ENCODE assay signal across 8 cellular contexts in the genomic region with DNA sequence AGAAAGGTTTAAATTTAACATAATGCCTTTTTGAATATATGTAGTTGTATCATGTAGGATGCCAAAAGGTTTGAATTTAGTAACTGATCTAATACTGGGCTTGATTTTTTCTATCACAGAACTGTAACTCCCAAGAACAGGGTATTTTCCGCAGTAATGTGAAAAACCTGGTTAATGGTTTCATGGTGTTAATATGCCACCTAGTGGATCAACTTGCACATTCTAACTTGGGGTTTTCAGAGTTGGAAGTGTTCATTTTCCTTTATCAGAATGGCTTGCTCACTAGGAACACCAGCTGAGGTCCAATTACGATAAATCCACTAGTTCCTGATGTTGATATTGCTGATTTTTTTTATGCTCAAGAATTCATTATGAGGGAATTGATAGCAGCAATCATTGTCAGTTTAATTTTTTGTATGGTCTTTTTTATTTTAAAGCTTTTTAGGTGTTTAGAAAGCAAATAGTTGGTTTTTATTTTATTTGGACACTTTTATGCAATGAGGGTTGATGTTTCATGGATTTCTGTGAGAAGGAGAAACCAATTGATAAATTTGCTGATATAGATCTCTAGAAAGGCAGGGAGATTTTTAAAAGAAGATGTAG.
DNase-seq lines count a peak whose midpoint lies in the region; ATAC-seq, FAIRE-seq and TF ChIP-seq lines count a peak whose summit lies in the region.

No MANE protein-coding gene starts in this region.

- no peaks in the 10 kb centered on the region for H3K79me2 ChIP-seq in mammary epithelial cell (ENCODE audit: insufficient read depth, low read length)

- ATAC-seq in HG03565 (IDR thresholded peaks at IDR 0.05; ENCODE audit: unreplicated experiment) (peak; percentile 71), left lobe of liver (peak; percentile 92), upper lobe of right lung (peak; percentile 85)

- WGBS in mammary epithelial cell (ENCODE audit: low coverage, missing lambda C conversion rate): 0% methylated on average over 2 of the region's 2 CpGs

- FAIRE-seq in GM19239 (lab: Jason Lieb, UNC): peak; percentile 84

- no peaks in the 10 kb centered on the region for H3K36me3 ChIP-seq in mammary epithelial cell (ENCODE audit: insufficient read depth, low read length)
- no peaks in the 10 kb centered on the region for H3K36me3 ChIP-seq in upper lobe of right lung

- DNase-seq in COLO829 (ENCODE audit: low spot score) (peak; percentile 69), GM19239 (ENCODE audit: insufficient read length, low spot score) (peak; percentile 4), NCI-H748 treated with DMSO at 0.1 percent for 48 hours (lab: John Stamatoyannopoulos, UW) (peak; percentile 22), mammary epithelial cell (peak; percentile 40), left lobe of liver (ENCODE audit: low spot score) (no peak), upper lobe of right lung (no peak), HK-2 (ENCODE audit: unreplicated experiment) (no peak)

- no peaks in the 10 kb centered on the region for H3K9me3 ChIP-seq in mammary epithelial cell (replicated peaks; ENCODE audit: insufficient read depth, low read length)
- no peaks in the 10 kb centered on the region for H3K9me3 ChIP-seq in upper lobe of right lung

- no peaks in the 10 kb centered on the region for H3K4me1 ChIP-seq in mammary epithelial cell (ENCODE audit: insufficient read depth, low read length)
- H3K4me1 ChIP-seq in upper lobe of right lung: peaks cover 3% of the 10 kb centered on the region

- dilution Hi-C loops in mammary epithelial cell (cut with HindIII; ENCODE audit: low sequenced_read_pairs): no loop called here

- H3K4me3 ChIP-seq in mammary epithelial cell (replicated peaks in 1 of 3; ENCODE audit: insufficient read depth in 1 of 3, low read depth in 2 of 3, low read length in 3 of 3) (no peak overlapping the region), upper lobe of right lung (no peak overlapping the region)

- no peaks in the 10 kb centered on the region for H4K20me1 ChIP-seq in mammary epithelial cell (ENCODE audit: insufficient read depth, low read length)

- H3K27ac ChIP-seq in mammary epithelial cell (ENCODE audit: insufficient read depth, low read depth, low read length): no peak overlapping the region
- H3K27ac ChIP-seq in upper lobe of right lung: no peak overlapping the region

- no peak overlapping the region for H2AFZ ChIP-seq in mammary epithelial cell (ENCODE audit: low read depth, low read length)

- in situ Hi-C loops in mammary epithelial cell (cut with MboI; ENCODE audit: low sequenced_read_pairs in 2 of 2): loop anchor here (5.0 to 25.0 kb wide), 6 partner anchors 61 to 501 kb away; no protein-coding TSS in a partner anchor

- intact Hi-C loops in mammary epithelial cell (cut with micrococcal nuclease): loop anchor here (1.0 to 5.0 kb wide), 7 partner anchors 69 to 584 kb away; no protein-coding TSS in a partner anchor
- intact Hi-C loops in upper lobe of right lung (cut with DNase I): loop anchor here (10.0 kb wide), 1 partner anchor 501 kb away; no protein-coding TSS in a partner anchor

- CTCF ChIA-PET in mammary epithelial cell (lab: Charles Lee; ENCODE audit: low non-redundant PET): interaction anchor here (0.7 kb wide), 1 partner anchor 69 kb away, joined by 3 read pairs; no protein-coding TSS in a partner anchor

- no TSS peak for BruUV-seq in mammary epithelial cell (replicated peaks; lab: Mats Ljungman, UMichigan)

- TF ChIP-seq CTCF in mammary epithelial cell (conservative IDR thresholded peaks at IDR 0.05 in 1 of 2, IDR thresholded peaks at IDR 0.05 in 1 of 2; ENCODE audit: extremely low read depth in 1 of 2, insufficient read depth in 1 of 2, low read depth in 1 of 2, low read length in 2 of 2): peak; percentile 56 to 73
- peak; percentile 78 for TF ChIP-seq CTCF in upper lobe of right lung (IDR thresholded peaks at IDR 0.05)

- H3K9ac ChIP-seq in mammary epithelial cell (ENCODE audit: insufficient read depth, low read length): no peak overlapping the region

- H3K27me3 ChIP-seq in mammary epithelial cell (ENCODE audit: insufficient read depth, low read length) (no peaks in the 10 kb centered on the region), upper lobe of right lung (no peaks in the 10 kb centered on the region)

- H3K4me2 ChIP-seq in mammary epithelial cell (ENCODE audit: insufficient read depth, low read depth, low read length): no peak overlapping the region

Comparison
In these comparisons a context has a peak if more than half of its experiments do, and no peak if none do; other contexts are left out.
1. DNase-seq: peak in COLO829 (single experiment), GM19239 (single experiment), NCI-H748 treated with DMSO at 0.1 percent for 48 hours (single experiment) and mammary epithelial cell (single experiment); none in left lobe of liver (single experiment), upper lobe of right lung (single experiment) and HK-2 (single experiment).
2. Peak in every context shown above with its lines, with median percentiles within 50 percentile points of each other: ATAC-seq.